In genomic region chr6:43703512-43704429, GRCh38 we compare ENCODE assay signal across 12 cellular contexts. TPM values are rescaled to one million over a fixed set of nuclear protein-coding genes. Genes with fewer than 3 reads are reported as not detected.
DNase-seq lines count a peak whose midpoint lies in the region; ATAC-seq and TF ChIP-seq lines count a peak whose summit lies in the region.
"Had no signal": no experiment of that assay in that cellular context is flagged by ENCODE, and none has a peak within 500 bp of the region (broad histone marks: within the 10 kb centered on the region; RNA-seq: fewer than 3 reads in every experiment).

No MANE protein-coding gene starts in this region.

- H3K14ac ChIP-seq in H9 (ENCODE audit: insufficient read depth, low read length): no peak overlapping the region

- H3K79me2 ChIP-seq in H9 (ENCODE audit: insufficient read depth, low read length) (no peaks in the 10 kb centered on the region), PC-9 (ENCODE audit: low read depth) (no peaks in the 10 kb centered on the region), smooth muscle cell (ENCODE audit: low read depth) (no peaks in the 10 kb centered on the region)

- H3K4me3 ChIP-seq in PC-9 (no peak overlapping the region), iPS-15b (ENCODE audit: low read depth, low read length) (peak overlapping the region; percentile 33), smooth muscle cell (no peak overlapping the region)

- H3K56ac ChIP-seq in H9 (ENCODE audit: insufficient read length, low read depth, low read length): no peak overlapping the region

- no peaks in the 10 kb centered on the region for H3K27me3 ChIP-seq in H9 (ENCODE audit: insufficient read depth, low read length)
- H3K27me3 ChIP-seq in PC-9 (ENCODE audit: insufficient read depth, low read depth): no peaks in the 10 kb centered on the region
- H3K27me3 ChIP-seq in iPS-15b (ENCODE audit: control insufficient read depth, insufficient read depth, low read length): no peaks in the 10 kb centered on the region
- no peaks in the 10 kb centered on the region for H3K27me3 ChIP-seq in smooth muscle cell (ENCODE audit: low read depth)

- H3K18ac ChIP-seq in H9 (ENCODE audit: insufficient read length, low read depth, low read length): no peak overlapping the region

- H2BK20ac ChIP-seq in H9 (ENCODE audit: low read depth, low read length, poor library complexity, severe bottlenecking): no peak overlapping the region

- no peaks in the 10 kb centered on the region for H3K23me2 ChIP-seq in H9 (ENCODE audit: insufficient read length, low read depth, low read length, poor library complexity, severe bottlenecking)

- TF ChIP-seq CTCF in H9 (conservative IDR thresholded peaks at IDR 0.05) (no peak), PC-9 (conservative IDR thresholded peaks at IDR 0.05) (no peak), smooth muscle cell (IDR thresholded peaks at IDR 0.05; ENCODE audit: borderline replicate concordance, insufficient read depth, poor library complexity, severe bottlenecking) (no peak)

- peaks cover 18% of the 10 kb centered on the region; the same call in 1 of the 2 replicates for H3K4me1 ChIP-seq in H9 (ENCODE audit: insufficient read depth, low read length)
- H3K4me1 ChIP-seq in PC-9 (replicated peaks; ENCODE audit: insufficient read depth): peaks cover 74% of the 10 kb centered on the region
- peaks cover 37% of the 10 kb centered on the region for H3K4me1 ChIP-seq in iPS-15b (ENCODE audit: control insufficient read depth, insufficient read depth, low read length)
- peaks cover 39% of the 10 kb centered on the region for H3K4me1 ChIP-seq in smooth muscle cell (ENCODE audit: low read depth)

- no peak overlapping the region for H2BK15ac ChIP-seq in H9 (ENCODE audit: low read depth, low read length)

- no peak overlapping the region for H4K91ac ChIP-seq in H9 (ENCODE audit: insufficient read length, low read depth, low read length)

- H4K8ac ChIP-seq in H9 (replicated peaks; ENCODE audit: insufficient read length, low read depth, low read length): no peak overlapping the region

- no peak overlapping the region for H2BK12ac ChIP-seq in H9 (ENCODE audit: insufficient read length, low read depth, low read length)

- H2BK120ac ChIP-seq in H9 (ENCODE audit: low read depth, low read length, poor library complexity, severe bottlenecking): no peak overlapping the region

- no peaks in the 10 kb centered on the region for H3K9me2 ChIP-seq in PC-9 (ENCODE audit: insufficient read depth)
- H3K9me2 ChIP-seq: SK-N-SH had no signal

- H3K36me3 ChIP-seq in PC-9 (ENCODE audit: low read depth): no peaks in the 10 kb centered on the region
- H3K36me3 ChIP-seq in iPS-15b (ENCODE audit: control insufficient read depth, insufficient read depth, low read length): no peaks in the 10 kb centered on the region
- H3K36me3 ChIP-seq in smooth muscle cell (ENCODE audit: low read depth): no peaks in the 10 kb centered on the region

- CTCF ChIA-PET in PC-9 (lab: Charles Lee): no interaction called here
- CTCF ChIA-PET in activated CD8-positive, alpha-beta T cell treated with anti-CD3 and anti-CD28 coated beads, Interleukin-2, amount 10 ng/mL, durations not matched to agents 7 days and 5 days (lab: Charles Lee): interaction anchor here (0.8 to 1.5 kb wide), 3 partner anchors 14 to 121 kb away, joined by 3 read pairs; no protein-coding TSS in a partner anchor

- no peak for ATAC-seq in GM21717 (IDR thresholded peaks at IDR 0.05; ENCODE audit: unreplicated experiment)
- ATAC-seq in activated CD8-positive, alpha-beta T cell treated with anti-CD3 and anti-CD28 coated beads, Interleukin-2, amount 10 ng/mL, durations not matched to agents 7 days and 5 days: no peak
- ATAC-seq in GM21423 (IDR thresholded peaks at IDR 0.05; ENCODE audit: unreplicated experiment): no peak

- H3T11ph ChIP-seq in H9 (ENCODE audit: low read length): no peak overlapping the region

- peak overlapping the region; percentile 72 to 99 (median 81); a peak in 6 of 7 replicates for H3K27ac Mint-ChIP-seq in H9
- no peak overlapping the region for H3K27ac Mint-ChIP-seq in activated CD8-positive, alpha-beta T cell treated with anti-CD3 and anti-CD28 coated beads, Interleukin-2, amount 10 ng/mL, durations not matched to agents 7 days and 5 days

- no peak overlapping the region for H4K5ac ChIP-seq in H9 (ENCODE audit: insufficient read length, low read depth, low read length)

- H3K27me3 Mint-ChIP-seq in H9 (ENCODE audit: low read depth): no peaks in the 10 kb centered on the region
- H3K27me3 Mint-ChIP-seq in activated CD8-positive, alpha-beta T cell treated with anti-CD3 and anti-CD28 coated beads, Interleukin-2, amount 10 ng/mL, durations not matched to agents 7 days and 5 days (ENCODE audit: low read depth): peaks cover 29% of the 10 kb centered on the region

- POLR2A ChIA-PET in PC-9 (lab: Charles Lee; ENCODE audit: unreplicated experiment): interaction anchor here (0.5 kb wide), 1 partner anchor 1700 kb away, joined by 6 read pairs; no protein-coding TSS in a partner anchor
- POLR2A ChIA-PET in activated CD8-positive, alpha-beta T cell treated with anti-CD3 and anti-CD28 coated beads, Interleukin-2, amount 10 ng/mL, durations not matched to agents 7 days and 5 days (lab: Charles Lee): interaction anchor here (0.6 kb wide), 1 partner anchor 555 kb away, joined by 3 read pairs; no protein-coding TSS in a partner anchor

- H2AFZ ChIP-seq in H9 (ENCODE audit: low read length): no peak overlapping the region
- H2AFZ ChIP-seq in PC-9: no peak overlapping the region
- H2AFZ ChIP-seq in smooth muscle cell (ENCODE audit: low read depth): no peak overlapping the region

- H3K9ac ChIP-seq in H9 (ENCODE audit: extremely low read depth, insufficient read length, low read length) (no peak overlapping the region), iPS-15b (ENCODE audit: low read depth, low read length) (peak overlapping the region; percentile 47), smooth muscle cell (ENCODE audit: low read depth) (no peak overlapping the region)
- H3K9ac ChIP-seq: SK-N-SH had no signal

- peaks cover 60% of the 10 kb centered on the region for H3F3A ChIP-seq in PC-9 (ENCODE audit: insufficient read depth, low read depth)
- peaks cover 16% of the 10 kb centered on the region for H3F3A ChIP-seq in smooth muscle cell (ENCODE audit: low read depth)

- H3K27ac ChIP-seq in H9 (ENCODE audit: insufficient read length, low read depth, low read length): peak overlapping the region; percentile 13
- H3K27ac ChIP-seq in PC-9: peak overlapping the region; percentile 75
- peak overlapping the region; percentile 41 for H3K27ac ChIP-seq in smooth muscle cell (ENCODE audit: low read depth)

- no peak overlapping the region for H3K4me2 ChIP-seq in H9 (ENCODE audit: insufficient read depth, insufficient read length, low read length)
- peak overlapping the region; percentile 76 for H3K4me2 ChIP-seq in PC-9
- peak overlapping the region; percentile 63 for H3K4me2 ChIP-seq in smooth muscle cell
- H3K4me2 ChIP-seq: SK-N-SH had no signal

- no peak overlapping the region for H2AK5ac ChIP-seq in H9 (ENCODE audit: insufficient read length, low read length)

- peaks cover 74 to 81% of the 10 kb centered on the region in 2 experiments for H3K4me1 Mint-ChIP-seq in H9
- H3K4me1 Mint-ChIP-seq in activated CD8-positive, alpha-beta T cell treated with anti-CD3 and anti-CD28 coated beads, Interleukin-2, amount 10 ng/mL, durations not matched to agents 7 days and 5 days (ENCODE audit: low read depth): peaks cover 7% of the 10 kb centered on the region

- no CpG with 5 or more reads among the region's 8 CpGs for WGBS in H9 (ENCODE audit: extremely low coverage, insufficient read length, low lambda C conversion rate)
- 81% methylated on average over 8 of the region's 8 CpGs for WGBS in smooth muscle cell (ENCODE audit: low lambda C conversion rate)

- H3K4me3 Mint-ChIP-seq in H9: no peak overlapping the region
- H3K4me3 Mint-ChIP-seq in activated CD8-positive, alpha-beta T cell treated with anti-CD3 and anti-CD28 coated beads, Interleukin-2, amount 10 ng/mL, durations not matched to agents 7 days and 5 days: no peak overlapping the region

- no TSS peak for BruUV-seq in PC-9 (replicated peaks; lab: Mats Ljungman, UMichigan)

- H3K9me3 Mint-ChIP-seq in H9: no peaks in the 10 kb centered on the region
- no peaks in the 10 kb centered on the region for H3K9me3 Mint-ChIP-seq in activated CD8-positive, alpha-beta T cell treated with anti-CD3 and anti-CD28 coated beads, Interleukin-2, amount 10 ng/mL, durations not matched to agents 7 days and 5 days (ENCODE audit: insufficient read depth)

- no peaks in the 10 kb centered on the region for H3K9me3 ChIP-seq in H9 (ENCODE audit: control insufficient read depth, low read depth, low read length)
- no peaks in the 10 kb centered on the region for H3K9me3 ChIP-seq in PC-9 (ENCODE audit: insufficient read depth, low read depth)
- no peaks in the 10 kb centered on the region for H3K9me3 ChIP-seq in iPS-15b (ENCODE audit: control insufficient read depth, insufficient read depth, low read length)
- H3K9me3 ChIP-seq in smooth muscle cell (replicated peaks; ENCODE audit: low read depth): no peaks in the 10 kb centered on the region
- H3K9me3 ChIP-seq: SK-N-SH had no signal

- H4K20me1 ChIP-seq in H9 (ENCODE audit: control insufficient read depth, insufficient read depth, insufficient read length): no peaks in the 10 kb centered on the region
- H4K20me1 ChIP-seq in PC-9 (ENCODE audit: insufficient read depth): no peaks in the 10 kb centered on the region
- H4K20me1 ChIP-seq in smooth muscle cell (ENCODE audit: low read depth): no peaks in the 10 kb centered on the region

- DNase-seq in H9 (no peak), PC-9 (no peak), smooth muscle cell (lab: John Stamatoyannopoulos, UW; ENCODE audit: unreplicated experiment) (no peak), KG1 (lab: John Stamatoyannopoulos, UW) (no peak)
- DNase-seq in activated CD8-positive, alpha-beta T cell treated with anti-CD3 and anti-CD28 coated beads, Interleukin-2, amount 10 ng/mL, durations not matched to agents 7 days and 5 days: no peak
- DNase-seq: DMS79 treated with DMSO at 0.1 percent for 48 hours, SK-N-SH had no signal

- no peaks in the 10 kb centered on the region for H3K36me3 Mint-ChIP-seq in H9 (ENCODE audit: insufficient read depth in 1 of 3, low read depth in 3 of 3)
- H3K36me3 Mint-ChIP-seq in activated CD8-positive, alpha-beta T cell treated with anti-CD3 and anti-CD28 coated beads, Interleukin-2, amount 10 ng/mL, durations not matched to agents 7 days and 5 days (ENCODE audit: low read depth): no peaks in the 10 kb centered on the region

- no peak overlapping the region for H3K4ac ChIP-seq in H9 (ENCODE audit: low read depth, low read length)

- H2BK5ac ChIP-seq in H9 (ENCODE audit: insufficient read length, low read length): no peak overlapping the region

- no peak overlapping the region for H3K23ac ChIP-seq in H9 (ENCODE audit: insufficient read length, low read depth, low read length)

- H3K79me1 ChIP-seq in H9 (ENCODE audit: insufficient read depth, low read depth, low read length, poor library complexity, severe bottlenecking): no peaks in the 10 kb centered on the region

- intact Hi-C loops in PC-9 (cut with micrococcal nuclease; ENCODE audit: unreplicated experiment): no loop called here

RNA-seq across cellular contexts. Expression of gene MRPS18A, which starts 16.2 kb away (rescaled TPM):
- 65.1 and 67.3 TPM in 2 replicates for total RNA-seq in H9 (2021)
- total RNA-seq in PC-9 (2021): 49.1 and 54.8 TPM in 2 replicates
- total RNA-seq in smooth muscle cell: 30.9 and 40.4 TPM in 2 replicates
- 59.9 and 73.7 TPM in 2 replicates for polyA plus RNA-seq in smooth muscle cell
- total RNA-seq in activated CD8-positive, alpha-beta T cell treated with anti-CD3 and anti-CD28 coated beads, Interleukin-2, amount 10 ng/mL, durations not matched to agents 7 days and 5 days: 10 to 100 TPM; 38.7 to 43.2 TPM

RNA-seq across cellular contexts. Expression of gene RSPH9, which starts 58.9 kb away (rescaled TPM):
- 0.39 and 0.50 TPM in 2 replicates for total RNA-seq in H9 (2021)
- total RNA-seq in PC-9 (2021): not detected in 2 replicates
- 0.76 and 1.9 TPM in 2 replicates for total RNA-seq in smooth muscle cell
- 2.5 and 3.4 TPM in 2 replicates for polyA plus RNA-seq in smooth muscle cell
- not detected for total RNA-seq in activated CD8-positive, alpha-beta T cell treated with anti-CD3 and anti-CD28 coated beads, Interleukin-2, amount 10 ng/mL, durations not matched to agents 7 days and 5 days
- total RNA-seq: activated CD8-positive, alpha-beta memory T cell treated with anti-CD3 and anti-CD28 coated beads for 36 hours; mesenteric fat pad had no signal

Comparison
In these comparisons a context has a peak if more than half of its experiments do, and no peak if none do; other contexts are left out.
1. H3K27ac ChIP-seq: peak in every context shown above with its lines; median percentile 75 in PC-9; 41 in smooth muscle cell; 13 in H9.